In the genomic region with DNA sequence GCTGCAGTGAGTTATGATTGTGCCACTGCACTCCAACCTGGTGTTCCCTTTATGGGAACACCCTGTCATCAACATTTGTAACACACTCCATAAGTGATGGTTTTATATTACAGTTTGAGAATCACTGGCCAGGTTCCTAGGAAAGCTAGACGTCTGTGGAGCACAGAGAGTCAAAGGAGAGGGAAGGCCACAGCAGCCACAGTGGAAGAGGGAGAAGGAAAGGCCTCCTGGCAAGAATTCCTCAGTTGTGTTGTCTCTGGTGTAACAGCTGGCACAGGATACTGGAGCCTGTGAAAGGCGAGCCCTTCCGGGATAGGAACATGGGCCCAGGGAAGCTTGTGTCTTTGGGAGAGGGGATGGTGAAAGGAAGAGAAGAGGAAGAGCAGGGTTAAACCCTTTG, we compare ENCODE assay signal across 16 cellular contexts.
"Had no signal": no experiment of that assay in that cellular context is flagged by ENCODE, and none has a peak within 500 bp of the region (broad histone marks: within the 10 kb centered on the region; RNA-seq: fewer than 3 reads in every experiment).

No MANE protein-coding gene starts in this region.

- H3K36me3 Mint-ChIP-seq: activated naive CD8-positive, alpha-beta T cell; neural progenitor cell; stimulated activated memory B cell treated with anti-CD40 and anti-IgM and Interleukin-4, amounts not matched to agents 10 μg/mL and 1 μg/mL and 100 μg/mL, for 72 hours had no signal

- ATAC-seq: activated T-cell treated with anti-CD3 and anti-CD28 coated beads, Interleukin-2, amount 50 U/mL, for 72 hours; body of pancreas; pancreas; stimulated activated memory B cell treated with anti-CD40 and anti-IgM and Interleukin-4, amounts not matched to agents 10 μg/mL and 1 μg/mL and 100 μg/mL, for 72 hours had no signal

- H3K4me1 Mint-ChIP-seq: activated CD4-positive, alpha-beta T cell treated with anti-CD3 and anti-CD28 coated beads, Interleukin-2, amount 10 ng/mL, durations not matched to agents 7 days and 5 days; neural progenitor cell; stimulated activated memory B cell treated with anti-CD40 and anti-IgM and Interleukin-4, amounts not matched to agents 10 μg/mL and 1 μg/mL and 100 μg/mL, for 72 hours had no signal

- H3K4me3 Mint-ChIP-seq: activated CD4-positive, alpha-beta T cell treated with anti-CD3 and anti-CD28 coated beads, Interleukin-2, amount 10 ng/mL, durations not matched to agents 7 days and 5 days; activated naive CD8-positive, alpha-beta T cell; activated T-cell treated with anti-CD3 and anti-CD28 coated beads, Interleukin-2, amount 50 U/mL, for 72 hours; neural progenitor cell; stimulated activated memory B cell treated with anti-CD40 and anti-IgM and Interleukin-4, amounts not matched to agents 10 μg/mL and 1 μg/mL and 100 μg/mL, for 72 hours had no signal

- H3K9me3 Mint-ChIP-seq: neural progenitor cell; stimulated activated memory B cell treated with anti-CD40 and anti-IgM and Interleukin-4, amounts not matched to agents 10 μg/mL and 1 μg/mL and 100 μg/mL, for 72 hours had no signal

- DNase-seq: activated CD4-positive, alpha-beta T cell treated with anti-CD3 and anti-CD28 coated beads, Interleukin-2, amount 10 ng/mL, durations not matched to agents 7 days and 5 days; activated CD8-positive, alpha-beta memory T cell treated with anti-CD3 and anti-CD28 coated beads, Interleukin-2, amount 50 U/mL, for 48 hours; activated gamma-delta T cell; activated T-cell treated with anti-CD3 and anti-CD28 coated beads, Interleukin-2, amount 50 U/mL, for 72 hours; amygdala; body of pancreas; central memory CD4-positive, alpha-beta T cell; effector CD4-positive, alpha-beta T cell; esophagus squamous epithelium; mammary epithelial cell; pancreas; stimulated activated CD4-positive, alpha-beta T cell treated with anti-CD3 and anti-CD28 coated beads, Interleukin-2, amount 100 ng/mL, for 48 hours; tibial artery had no signal

- H3K27ac Mint-ChIP-seq: activated CD4-positive, alpha-beta T cell treated with anti-CD3 and anti-CD28 coated beads, Interleukin-2, amount 10 ng/mL, durations not matched to agents 7 days and 5 days; activated naive CD8-positive, alpha-beta T cell; activated T-cell treated with anti-CD3 and anti-CD28 coated beads, Interleukin-2, amount 50 U/mL, for 72 hours; neural progenitor cell; stimulated activated memory B cell treated with anti-CD40 and anti-IgM and Interleukin-4, amounts not matched to agents 10 μg/mL and 1 μg/mL and 100 μg/mL, for 72 hours had no signal

- H3K27me3 Mint-ChIP-seq: activated CD4-positive, alpha-beta T cell treated with anti-CD3 and anti-CD28 coated beads, Interleukin-2, amount 10 ng/mL, durations not matched to agents 7 days and 5 days; activated naive CD8-positive, alpha-beta T cell; stimulated activated memory B cell treated with anti-CD40 and anti-IgM and Interleukin-4, amounts not matched to agents 10 μg/mL and 1 μg/mL and 100 μg/mL, for 72 hours had no signal
